10 cellular contexts compared by ENCODE assay signal in genomic region chr9:69619233-69619632, GRCh38.
"Had no signal": no experiment of that assay in that cellular context is flagged by ENCODE, and none has a peak within 500 bp of the region (broad histone marks: within the 10 kb centered on the region; RNA-seq: fewer than 3 reads in every experiment).

No MANE protein-coding gene starts in this region.

- FAIRE-seq: H54 had no signal

- ATAC-seq: GM23338, HCT116 had no signal

- DNase-seq: GM23248, GOT3, H7, H9, HCEC 1CT, HFFc6 had no signal

- H2AFZ ChIP-seq: GM23248, GM23338 had no signal

- H3K4me2 ChIP-seq: GM23338 had no signal

- H3K9ac ChIP-seq: GM23248 had no signal

- H3K4me3 ChIP-seq: GM23248, GM23338, HAP-1 had no signal

- H3K27ac ChIP-seq: GM23248 had no signal

- H3K9me3 ChIP-seq: HAP-1 had no signal
